ENCODE assay signal across 18 cellular contexts in genomic region chr1:158146739-158147138, GRCh38. TPM values are rescaled to one million over a fixed set of nuclear protein-coding genes. Genes with fewer than 3 reads are reported as not detected.
DNase-seq lines count a peak whose midpoint lies in the region; ATAC-seq and TF ChIP-seq lines count a peak whose summit lies in the region.
"Had no signal": no experiment of that assay in that cellular context is flagged by ENCODE, and none has a peak within 500 bp of the region (broad histone marks: within the 10 kb centered on the region; RNA-seq: fewer than 3 reads in every experiment).

No MANE protein-coding gene starts in this region.

- H3K4me2 ChIP-seq in IMR-90 (ENCODE audit: low read depth, low read length): no peak overlapping the region
- H3K4me2 ChIP-seq in PC-9: no peak overlapping the region
- H3K4me2 ChIP-seq: BLaER1 had no signal

- H2BK15ac ChIP-seq in IMR-90 (ENCODE audit: low read depth, low read length): no peak overlapping the region

- H3K9me3 ChIP-seq in breast epithelium (no peaks in the 10 kb centered on the region), IMR-90 (ENCODE audit: control insufficient read depth, insufficient read depth, low read length) (no peaks in the 10 kb centered on the region), skeletal muscle tissue (ENCODE audit: control insufficient read depth in 3 of 3, low read length in 3 of 3) (no peaks in the 10 kb centered on the region), PC-9 (ENCODE audit: insufficient read depth, low read depth) (no peaks in the 10 kb centered on the region)
- H3K9me3 ChIP-seq: BLaER1 had no signal

- no peak overlapping the region for H3K23ac ChIP-seq in IMR-90 (ENCODE audit: low read depth, low read length)

- BruUV-seq in MCF 10A (replicated peaks; lab: Mats Ljungman, UMichigan): no TSS peak
- BruUV-seq in IMR-90 (replicated peaks; lab: Mats Ljungman, UMichigan): no TSS peak
- no TSS peak for BruUV-seq in PC-9 (replicated peaks; lab: Mats Ljungman, UMichigan)

- no peaks in the 10 kb centered on the region for H3K9me3 Mint-ChIP-seq in MCF 10A (ENCODE audit: unreplicated experiment)

- H3K4ac ChIP-seq in IMR-90 (ENCODE audit: low read depth, low read length): no peak overlapping the region

- no peak overlapping the region for H2AK9ac ChIP-seq in IMR-90 (replicated peaks; ENCODE audit: low read depth, low read length, poor library complexity)

- ATAC-seq in IMR-90 (ENCODE audit: low read depth): no peak
- ATAC-seq: SK-N-SH treated with all-trans-retinoic acid at 6 μM for 48 hours had no signal

- H3K4me1 ChIP-seq in breast epithelium (no peaks in the 10 kb centered on the region), IMR-90 (ENCODE audit: control insufficient read depth, insufficient read depth, low read length) (peaks cover 3% of the 10 kb centered on the region), skeletal muscle tissue (ENCODE audit: control insufficient read depth in 3 of 3, insufficient read depth in 3 of 3, low read length in 3 of 3) (peaks cover 8 to 16% (median 8%) of the 10 kb centered on the region in 3 donors), PC-9 (replicated peaks; ENCODE audit: insufficient read depth) (no peaks in the 10 kb centered on the region)

- H3K56ac ChIP-seq in IMR-90 (ENCODE audit: extremely low read depth, insufficient read depth, low read length): no peak overlapping the region

- H2BK20ac ChIP-seq in IMR-90 (ENCODE audit: low read depth, low read length): no peak overlapping the region

- no peaks in the 10 kb centered on the region for H3K79me2 ChIP-seq in PC-9 (ENCODE audit: low read depth)

- no peak overlapping the region; the same call in 1 of the 2 replicates for H3K18ac ChIP-seq in IMR-90 (ENCODE audit: low read depth, low read length)

- no peaks in the 10 kb centered on the region for H3K27me3 ChIP-seq in breast epithelium
- no peaks in the 10 kb centered on the region for H3K27me3 ChIP-seq in IMR-90 (ENCODE audit: control insufficient read depth, insufficient read depth, low read length)
- H3K27me3 ChIP-seq in skeletal muscle tissue (ENCODE audit: control insufficient read depth in 3 of 3, insufficient read depth in 3 of 3, low read length in 3 of 3): no peaks in the 10 kb centered on the region
- H3K27me3 ChIP-seq in PC-9 (ENCODE audit: insufficient read depth, low read depth): peaks cover 51% of the 10 kb centered on the region
- H3K27me3 ChIP-seq: BLaER1 had no signal

- intact Hi-C loops in MCF 10A (cut with micrococcal nuclease): no loop called here
- intact Hi-C loops in breast epithelium (cut with DNase I; ENCODE audit: low total_unique reads): no loop called here
- intact Hi-C loops in IMR-90 (cut with micrococcal nuclease): no loop called here
- intact Hi-C loops in PC-9 (cut with micrococcal nuclease; ENCODE audit: unreplicated experiment): no loop called here

- no peak overlapping the region for H4K91ac ChIP-seq in IMR-90 (ENCODE audit: insufficient read depth, low read depth, low read length)

- H3K4me3 ChIP-seq in breast epithelium (no peak overlapping the region), IMR-90 (ENCODE audit: insufficient read depth, low read depth, low read length) (no peak overlapping the region), skeletal muscle tissue (ENCODE audit: low read length in 3 of 3) (no peak overlapping the region), PC-9 (no peak overlapping the region)
- H3K4me3 ChIP-seq: BLaER1 had no signal

- no peaks in the 10 kb centered on the region for H3K27me3 Mint-ChIP-seq in MCF 10A (ENCODE audit: insufficient read depth, unreplicated experiment)

- DNase-seq in MCF 10A (ENCODE audit: unreplicated experiment) (peak; percentile 77), breast epithelium (ENCODE audit: low spot score in 2 of 2) (no peak), IMR-90 (no peak), dermis blood vessel endothelial cell (peak; percentile 23), PC-9 (no peak), NCI-H82 treated with DMSO at 0.1 percent for 48 hours (lab: John Stamatoyannopoulos, UW; ENCODE audit: unreplicated experiment) (no peak)
- no peak for DNase-seq in stimulated activated CD4-positive, alpha-beta T cell treated with anti-CD3 and anti-CD28 coated beads, Interleukin-2, amount 100 ng/mL, for 48 hours
- DNase-seq: H7, KBM-7, NCI-H1048, NCI-H2107, NCI-H345, NCI-H526 treated with DMSO at 0.1 percent for 48 hours, SHP77 had no signal

- peak overlapping the region; percentile 37 for H2BK5ac ChIP-seq in IMR-90 (ENCODE audit: low read depth, low read length, poor library complexity, severe bottlenecking)

- H3K36me3 ChIP-seq in breast epithelium (no peaks in the 10 kb centered on the region), IMR-90 (ENCODE audit: control insufficient read depth, insufficient read depth, low read length) (no peaks in the 10 kb centered on the region), skeletal muscle tissue (ENCODE audit: control insufficient read depth in 3 of 3, insufficient read depth in 3 of 3, low read length in 3 of 3) (no peaks in the 10 kb centered on the region), PC-9 (ENCODE audit: low read depth) (no peaks in the 10 kb centered on the region)
- H3K36me3 ChIP-seq: BLaER1 had no signal

- TF ChIP-seq POLR2A in breast epithelium (IDR thresholded peaks at IDR 0.05): no peak
- no peak for TF ChIP-seq POLR2A in IMR-90 (IDR thresholded peaks at IDR 0.05; ENCODE audit: low read depth, low read length)

- peaks cover 6% of the 10 kb centered on the region for H3K9me1 ChIP-seq in IMR-90 (ENCODE audit: insufficient read depth, low read length)

- WGBS in IMR-90 (ENCODE audit: extremely low coverage in 2 of 2, insufficient read length in 1 of 2), 2 experiments: no CpG with 5 or more reads among the region's 2 CpGs

- H2BK120ac ChIP-seq in IMR-90 (ENCODE audit: low read depth, low read length): no peak overlapping the region

- no peaks in the 10 kb centered on the region for H3K9me2 ChIP-seq in PC-9 (ENCODE audit: insufficient read depth)

- H3K9ac ChIP-seq in IMR-90 (ENCODE audit: low read depth, low read length): no peak overlapping the region
- no peak overlapping the region for H3K9ac ChIP-seq in skeletal muscle tissue (ENCODE audit: low read depth in 1 of 3, low read length in 3 of 3)
- H3K9ac ChIP-seq: BLaER1 had no signal

- H3K36me3 Mint-ChIP-seq in MCF 10A (ENCODE audit: insufficient read depth, unreplicated experiment): no peaks in the 10 kb centered on the region

- H2AK5ac ChIP-seq in IMR-90 (ENCODE audit: low read depth, low read length): no peak overlapping the region

- H4K5ac ChIP-seq in IMR-90 (ENCODE audit: low read depth, low read length): peak overlapping the region; percentile 60; the same call in 1 of the 2 replicates

- CTCF ChIA-PET in MCF 10A (lab: Yijun Ruan, JAX) (interaction anchor here (0.5 to 6.3 kb wide), 16 partner anchors 15 to 942 kb away, joined by 3 to 40 read pairs (median 4); no protein-coding TSS in a partner anchor), IMR-90 (lab: Yijun Ruan, JAX) (no interaction called here), PC-9 (lab: Charles Lee) (no interaction called here)

- peaks cover 46% of the 10 kb centered on the region for H3K4me1 Mint-ChIP-seq in MCF 10A (ENCODE audit: insufficient read depth, unreplicated experiment)

- H3K27ac ChIP-seq in breast epithelium (peak overlapping the region in 1 of 2 donors; percentile 63), IMR-90 (ENCODE audit: insufficient read depth, low read length) (no peak overlapping the region), skeletal muscle tissue (ENCODE audit: low read depth, low read length) (peak overlapping the region; percentile 61), PC-9 (no peak overlapping the region)
- H3K27ac ChIP-seq: 22Rv1, BLaER1 had no signal

- no peak overlapping the region for H4K8ac ChIP-seq in IMR-90 (ENCODE audit: low read depth in 2 of 2, low read length in 2 of 2)

- dilution Hi-C loops in IMR-90 (cut with HindIII; ENCODE audit: low sequenced_read_pairs, unreplicated experiment): loop anchor here (25.0 kb wide), 1 partner anchor 184 kb away; no protein-coding TSS in a partner anchor

- TF ChIP-seq RAD21 in IMR-90 (IDR thresholded peaks at IDR 0.05; ENCODE audit: low read length): no peak

- no peak for TF ChIP-seq CTCF in MCF 10A (IDR thresholded peaks at IDR 0.05; ENCODE audit: unreplicated experiment)
- TF ChIP-seq CTCF in breast epithelium (IDR thresholded peaks at IDR 0.05): no peak
- TF ChIP-seq CTCF in IMR-90 (conservative IDR thresholded peaks at IDR 0.05; ENCODE audit: low read depth, low read length): no peak
- TF ChIP-seq CTCF in PC-9 (conservative IDR thresholded peaks at IDR 0.05): no peak

- H3K79me1 ChIP-seq in IMR-90 (ENCODE audit: low read depth in 1 of 2, low read length in 2 of 2): no peaks in the 10 kb centered on the region

- H3K27ac Mint-ChIP-seq in MCF 10A (ENCODE audit: low read depth, unreplicated experiment): peak overlapping the region; percentile 74

- H2AFZ ChIP-seq in IMR-90 (replicated peaks; ENCODE audit: low read length, poor library complexity) (no peak overlapping the region), PC-9 (no peak overlapping the region)

- in situ Hi-C loops in IMR-90 (cut with MboI; ENCODE audit: low sequenced_read_pairs): loop anchor here (25.0 kb wide), 1 partner anchor 784 kb away; no protein-coding TSS in a partner anchor

- H4K20me1 ChIP-seq in IMR-90 (ENCODE audit: insufficient read depth, low read length) (no peaks in the 10 kb centered on the region), PC-9 (ENCODE audit: insufficient read depth) (no peaks in the 10 kb centered on the region)
- H4K20me1 ChIP-seq: BLaER1 had no signal

- no peak overlapping the region for H3K14ac ChIP-seq in IMR-90 (replicated peaks; ENCODE audit: low read depth, low read length)

- POLR2A ChIA-PET in MCF 10A (lab: Yijun Ruan, JAX) (interaction anchor here (0.6 to 2.4 kb wide), 6 partner anchors 25 to 875 kb away, joined by 3 to 6 read pairs (median 3); partner anchors contain the start of gene IFI16), IMR-90 (lab: Charles Lee; ENCODE audit: unreplicated experiment) (no interaction called here), PC-9 (lab: Charles Lee; ENCODE audit: unreplicated experiment) (no interaction called here)

- H3F3A ChIP-seq in PC-9 (ENCODE audit: insufficient read depth, low read depth): no peaks in the 10 kb centered on the region

- no peak overlapping the region for H3K4me3 Mint-ChIP-seq in MCF 10A (ENCODE audit: unreplicated experiment)

TF ChIP-seq in IMR-90, 13 proteins besides CTCF, POLR2A, EP300 and RAD21 (continues in another document):
- TF ChIP-seq FOS (IDR thresholded peaks at IDR 0.05; ENCODE audit: low read depth, low read length) (no peak), SMC3 (IDR thresholded peaks at IDR 0.05; ENCODE audit: low read depth, low read length) (no peak)

RNA-seq across cellular contexts. Expression of gene CD1D, which starts 34.0 kb away (rescaled TPM):
- 0.19 and 0.22 TPM in 2 replicates for total RNA-seq in MCF 10A (2022)
- 1 to 10 TPM in 2 of 3 donors, under 1 TPM in 1; 0.96 to 2.0 (median 1.8) TPM for total RNA-seq in breast epithelium
- not detected in 2 replicates for total RNA-seq in IMR-90 (2012; rRNA removed)
- not detected in 2 replicates for polyA plus RNA-seq in IMR-90 (2012; rRNA removed)
- not detected in 2 replicates for polyA plus RNA-seq in IMR-90 (2012; cell fraction: cytosol; rRNA removed)
- polyA plus RNA-seq in IMR-90 (2012; cell fraction: nucleus; rRNA removed; ENCODE audit: low replicate concordance): not detected in 2 replicates
- not detected in 2 replicates for total RNA-seq in dermis blood vessel endothelial cell
- 1.0 TPM for total RNA-seq in skeletal muscle tissue
- total RNA-seq in PC-9 (2021): not detected in 2 replicates

Comparison
In these comparisons a context has a peak if more than half of its experiments do, and no peak if none do; other contexts are left out.
1. DNase-seq: peak in MCF 10A (single experiment) and dermis blood vessel endothelial cell (single experiment); none in breast epithelium (0 of 2), IMR-90 (single experiment), stimulated activated CD4-positive, alpha-beta T cell treated with anti-CD3 and anti-CD28 coated beads, Interleukin-2, amount 100 ng/mL, for 48 hours (0 of 2), PC-9 (0 of 2) and NCI-H82 treated with DMSO at 0.1 percent for 48 hours (single experiment).